In genomic region chr1:207797229-207797973, GRCh38 we compare ENCODE assay signal across 8 cellular contexts. TPM values are rescaled to one million over a fixed set of nuclear protein-coding genes. Genes with fewer than 3 reads are reported as not detected.
DNase-seq lines count a peak whose midpoint lies in the region; ATAC-seq and TF ChIP-seq lines count a peak whose summit lies in the region.

No MANE protein-coding gene starts in this region.

- peak; percentile 89 for ATAC-seq in GM19395 (IDR thresholded peaks at IDR 0.05; ENCODE audit: unreplicated experiment)

- CTCF ChIA-PET in BJ (lab: Yijun Ruan, JAX), result interaction anchor here (0.6 to 3.2 kb wide), 34 partner anchors 9 to 1567 kb away, joined by 3 to 18 read pairs (median 4); no protein-coding TSS in a partner anchor

- H3K9ac ChIP-seq in OCI-LY3 (ENCODE audit: low read length), result no peak overlapping the region

- H2AFZ ChIP-seq in OCI-LY3 (ENCODE audit: low read depth, low read length), result no peak overlapping the region

- no peaks in the 10 kb centered on the region for H3K4me1 ChIP-seq in OCI-LY3 (ENCODE audit: low read length)

- DNase-seq in BJ (ENCODE audit: low read depth) (peak; percentile 55), HK-2 (ENCODE audit: unreplicated experiment) (peak; percentile 80), epithelial cell of proximal tubule (ENCODE audit: low read depth) (peak; percentile 47), myocyte (ENCODE audit: low read depth) (peak; percentile 83)
- DNase-seq in activated CD8-positive, alpha-beta memory T cell treated with anti-CD3 and anti-CD28 coated beads, Interleukin-2, amount 50 U/mL, for 4 hours, result peak; percentile 84
- peak; percentile 46 to 66 for DNase-seq in stimulated activated CD8-positive, alpha-beta memory T cell treated with anti-CD3 and anti-CD28 coated beads, Interleukin-7, amount 100 ng/mL, for 48 hours (ENCODE audit: extremely low read depth in 1 of 2, low read depth in 1 of 2)

- H3K4me3 ChIP-seq in BJ (ENCODE audit: low read depth, low read length) (no peak overlapping the region), OCI-LY3 (ENCODE audit: low read length) (no peak overlapping the region), epithelial cell of proximal tubule (ENCODE audit: low read depth, low read length) (no peak overlapping the region)

- TF ChIP-seq CTCF in BJ (IDR thresholded peaks at IDR 0.05; ENCODE audit: insufficient read depth, low read depth, low read length) (peak; percentile 78), OCI-LY3 (IDR thresholded peaks at IDR 0.05; ENCODE audit: low read depth, low read length) (peak; percentile 88), epithelial cell of proximal tubule (conservative IDR thresholded peaks at IDR 0.05; ENCODE audit: low read depth, low read length) (peak; percentile 77)

- no peak overlapping the region for H3K27ac ChIP-seq in OCI-LY3 (ENCODE audit: low read length)

- H3K36me3 ChIP-seq in BJ (ENCODE audit: control insufficient read depth, insufficient read depth, low read length) (peaks cover 8% of the 10 kb centered on the region), OCI-LY3 (replicated peaks; ENCODE audit: low read depth, low read length) (peaks cover 24% of the 10 kb centered on the region)

- H4K20me1 ChIP-seq in OCI-LY3 (ENCODE audit: insufficient read depth, low read length), result peaks cover 28% of the 10 kb centered on the region

- H3K27me3 ChIP-seq in BJ (ENCODE audit: control insufficient read depth, insufficient read depth, low read length) (no peaks in the 10 kb centered on the region), OCI-LY3 (ENCODE audit: low read depth, low read length) (no peaks in the 10 kb centered on the region)

- POLR2A ChIA-PET in BJ (lab: Charles Lee), result interaction anchor here (0.6 to 0.7 kb wide), 2 partner anchors 71 to 290 kb away, joined by 6 to 13 read pairs; no protein-coding TSS in a partner anchor

- H3K9me3 ChIP-seq in OCI-LY3 (ENCODE audit: insufficient read depth, low read length), result no peaks in the 10 kb centered on the region

- no peak overlapping the region for H3K4me2 ChIP-seq in OCI-LY3 (ENCODE audit: low read length)

- H3K79me2 ChIP-seq in OCI-LY3 (ENCODE audit: low read length), result no peaks in the 10 kb centered on the region

RNA-seq across cellular contexts. Expression of gene CD46, which starts 45.5 kb away (rescaled TPM):
- 61.7 and 118 TPM in 2 replicates for polyA plus RNA-seq in BJ (2011; rRNA removed)
- 19.2 and 19.4 TPM in 2 replicates for polyA minus RNA-seq in BJ (2011; rRNA and poly(A)+ RNA removed)
- total RNA-seq in epithelial cell of proximal tubule, result 114 and 146 TPM in 2 replicates
- 72.0 and 75.5 TPM in 2 replicates for total RNA-seq in myocyte
- 57.6 TPM for polyA plus RNA-seq in myocyte (2012)
